Comparison of ENCODE assay signal across 34 cellular contexts in the genomic region with DNA sequence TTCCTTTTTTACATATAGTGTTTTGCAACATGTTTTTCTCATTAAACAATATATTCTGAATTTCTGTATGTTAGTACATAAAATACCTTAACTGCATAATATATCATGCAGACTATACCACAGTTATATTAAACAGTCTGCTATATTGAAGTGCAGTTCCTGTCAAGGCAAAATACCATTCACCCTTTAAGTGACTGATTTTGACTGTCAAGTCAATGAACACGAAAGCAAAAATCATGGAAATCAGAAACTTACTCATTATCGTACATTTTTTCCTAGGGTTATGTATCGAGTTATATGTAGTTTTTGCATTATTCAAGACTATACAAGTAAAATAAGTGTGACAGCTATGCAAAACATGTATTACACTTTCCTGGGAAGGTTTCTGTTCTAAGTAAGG.
"Had no signal": no experiment of that assay in that cellular context is flagged by ENCODE, and none has a peak within 500 bp of the region (broad histone marks: within the 10 kb centered on the region; RNA-seq: fewer than 3 reads in every experiment).

No MANE protein-coding gene starts in this region.

- DNase-seq: Karpas-422, Kasumi-1, MG63, MM.1S, MV-4-11, NCI-H1048, NCI-H1092, NCI-H1092 treated with DMSO at 0.1 percent for 48 hours, NCI-H1105, NCI-H1105 treated with DMSO at 0.1 percent for 48 hours, NCI-H1417, NCI-H1417 treated with DMSO at 0.1 percent for 48 hours, NCI-H1436, NCI-H1436 treated with DMSO at 0.1 percent for 48 hours, NCI-H146, NCI-H1694, NCI-H1694 treated with DMSO at 0.1 percent for 48 hours, NCI-H187, NCI-H187 treated with DMSO at 0.1 percent for 48 hours, NCI-H1930, NCI-H2029, NCI-H2029 treated with DMSO at 0.1 percent for 48 hours, NCI-H2081, NCI-H2081 treated with DMSO at 0.1 percent for 48 hours, NCI-H2107, NCI-H2171, NCI-H2171 treated with DMSO at 0.1 percent for 48 hours, NCI-H2227 treated with DMSO at 0.1 percent for 48 hours, NCI-H226, NCI-H345, NCI-H446, NCI-H446 treated with DMSO at 0.1 percent for 48 hours, NCI-H510A, NCI-H510A treated with DMSO at 0.1 percent for 48 hours had no signal

- H3K36me3 ChIP-seq: MG63 had no signal

- H3K4me3 ChIP-seq: MG63 had no signal

- H3K27me3 ChIP-seq: MG63 had no signal

- H3K9me3 ChIP-seq: MG63 had no signal
